In the genomic region with DNA sequence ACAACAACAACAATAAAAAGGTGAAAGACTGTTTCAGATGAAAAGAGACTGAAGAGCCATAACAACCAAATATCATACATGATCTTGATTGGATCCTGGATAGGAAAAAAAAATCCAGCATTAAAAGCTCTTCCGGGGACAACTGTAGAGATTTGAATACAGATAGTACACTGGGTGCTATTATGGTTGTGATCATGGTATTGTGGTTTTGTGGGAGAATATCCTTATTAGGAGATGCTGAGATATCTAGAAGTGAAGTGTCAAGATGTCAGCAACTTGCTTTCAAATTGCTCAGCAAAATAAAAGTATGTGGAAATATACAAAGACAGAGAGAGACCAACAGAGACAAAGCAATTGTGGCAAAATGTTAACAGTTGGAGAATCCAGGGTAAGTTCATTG, we compare ENCODE assay signal across 27 cellular contexts. TPM values are rescaled to one million over a fixed set of nuclear protein-coding genes. Genes with fewer than 3 reads are reported as not detected.
A peak's percentile ranks its signal among the peaks of the same experiment; 100 is the strongest.
DNase-seq lines count a peak whose midpoint lies in the region; ATAC-seq and TF ChIP-seq lines count a peak whose summit lies in the region.
"Had no signal": no experiment of that assay in that cellular context is flagged by ENCODE, and none has a peak within 500 bp of the region (broad histone marks: within the 10 kb centered on the region; RNA-seq: fewer than 3 reads in every experiment).

No MANE protein-coding gene starts in this region.

- H3F3A ChIP-seq in neural cell (ENCODE audit: insufficient read depth, low read length, poor library complexity, severe bottlenecking) (no peaks in the 10 kb centered on the region), MM.1S (ENCODE audit: insufficient read depth, low read length) (no peaks in the 10 kb centered on the region)

- H3K4me1 ChIP-seq in DND-41 (ENCODE audit: insufficient read depth, low read length) (peaks cover 10% of the 10 kb centered on the region), KMS-11 (ENCODE audit: low read depth, poor library complexity, severe bottlenecking) (peaks cover 99% of the 10 kb centered on the region), osteoblast (ENCODE audit: insufficient read depth, low read length) (no peaks in the 10 kb centered on the region), MM.1S (ENCODE audit: low read length) (no peaks in the 10 kb centered on the region)
- H3K4me1 ChIP-seq: heart left ventricle, vagina had no signal

- H3K9ac ChIP-seq in DND-41 (ENCODE audit: low read depth, low read length): no peak overlapping the region
- no peak overlapping the region; the same call in 1 of the 2 replicates for H3K9ac ChIP-seq in KMS-11
- no peak overlapping the region for H3K9ac ChIP-seq in neural cell (ENCODE audit: low read length)
- no peak overlapping the region for H3K9ac ChIP-seq in MM.1S (ENCODE audit: low read length)

- H3K36me3 ChIP-seq in DND-41 (ENCODE audit: insufficient read depth, low read length): no peaks in the 10 kb centered on the region
- no peaks in the 10 kb centered on the region for H3K36me3 ChIP-seq in KMS-11 (ENCODE audit: insufficient read depth)
- H3K36me3 ChIP-seq in neural cell (ENCODE audit: insufficient read depth, low read length): no peaks in the 10 kb centered on the region
- H3K36me3 ChIP-seq in osteoblast (ENCODE audit: insufficient read depth, low read length): no peaks in the 10 kb centered on the region
- H3K36me3 ChIP-seq in MM.1S (replicated peaks; ENCODE audit: insufficient read depth, low read length): no peaks in the 10 kb centered on the region
- H3K36me3 ChIP-seq: heart left ventricle, neutrophil, vagina had no signal

- no peak for TF ChIP-seq RAD21 in neural cell (conservative IDR thresholded peaks at IDR 0.05)

- H3K36me3 Mint-ChIP-seq in activated T-helper 2 cell treated with anti-CD3 and anti-CD28 coated beads, Interferon-gamma antibody, Interleukin-2, Interleukin-4, amounts not matched to agents 10 μg/mL and 5 μg/mL and 100 μg/mL, durations not matched to agents 14 hours and 24 hours and 36 hours (ENCODE audit: low read depth): no peaks in the 10 kb centered on the region
- H3K36me3 Mint-ChIP-seq: brain had no signal

- TF ChIP-seq EP300 in neural cell (conservative IDR thresholded peaks at IDR 0.05; ENCODE audit: poor library complexity, severe bottlenecking): peak; percentile 12

- H3K9me2 ChIP-seq in neural cell (ENCODE audit: insufficient read depth, low read length) (no peaks in the 10 kb centered on the region), MM.1S (replicated peaks; ENCODE audit: insufficient read depth, low read length) (no peaks in the 10 kb centered on the region)

- H3K27me3 ChIP-seq in DND-41 (ENCODE audit: insufficient read depth, low read length, poor library complexity) (no peaks in the 10 kb centered on the region), KMS-11 (ENCODE audit: insufficient read depth, low read depth) (no peaks in the 10 kb centered on the region), neural cell (ENCODE audit: insufficient read depth, low read depth, low read length) (no peaks in the 10 kb centered on the region), osteoblast (ENCODE audit: insufficient read depth, low read length) (peaks cover 5% of the 10 kb centered on the region), MM.1S (replicated peaks; ENCODE audit: insufficient read depth, low read length) (no peaks in the 10 kb centered on the region)
- H3K27me3 ChIP-seq: vagina had no signal

- peak; percentile 84 for ATAC-seq in DND-41 (ENCODE audit: insufficient read depth, low read depth)
- ATAC-seq: activated CD4-positive, CD25-positive, alpha-beta regulatory T cell treated with anti-CD3 and anti-CD28 coated beads, Interleukin-2, amount 50 U/mL, for 24 hours; heart left ventricle; Panc1 had no signal

- no peak for DNase-seq in DND-41
- DNase-seq in activated T-helper 2 cell treated with anti-CD3 and anti-CD28 coated beads, Interferon-gamma antibody, Interleukin-2, Interleukin-4, amounts not matched to agents 10 μg/mL and 5 μg/mL and 100 μg/mL, durations not matched to agents 14 hours and 24 hours and 36 hours (ENCODE audit: low spot score): no peak
- DNase-seq in occipital lobe (lab: John Stamatoyannopoulos, UW): no peak
- no peak for DNase-seq in osteoblast (ENCODE audit: insufficient read length, low spot score, missing footprints)
- DNase-seq in MM.1S: no peak
- DNase-seq: effector CD4-positive, alpha-beta T cell; H9; heart left ventricle; Karpas-422; NCI-H1694; NCI-H526 treated with DMSO at 0.1 percent for 48 hours; SIG-M5; stimulated activated CD4-positive, alpha-beta T cell treated with anti-CD3 and anti-CD28 coated beads, Interleukin-2, amount 100 ng/mL, for 24 hours had no signal

- H3K4me1 Mint-ChIP-seq in activated T-helper 2 cell treated with anti-CD3 and anti-CD28 coated beads, Interferon-gamma antibody, Interleukin-2, Interleukin-4, amounts not matched to agents 10 μg/mL and 5 μg/mL and 100 μg/mL, durations not matched to agents 14 hours and 24 hours and 36 hours (ENCODE audit: low read depth): peaks cover 69% of the 10 kb centered on the region

- no peaks in the 10 kb centered on the region for H3K9me3 Mint-ChIP-seq in activated T-helper 2 cell treated with anti-CD3 and anti-CD28 coated beads, Interferon-gamma antibody, Interleukin-2, Interleukin-4, amounts not matched to agents 10 μg/mL and 5 μg/mL and 100 μg/mL, durations not matched to agents 14 hours and 24 hours and 36 hours

- H3K9me3 ChIP-seq in DND-41 (ENCODE audit: insufficient read depth, low read length, severe bottlenecking): no peaks in the 10 kb centered on the region
- no peaks in the 10 kb centered on the region for H3K9me3 ChIP-seq in neural cell (ENCODE audit: low read length)
- no peaks in the 10 kb centered on the region for H3K9me3 ChIP-seq in osteoblast (ENCODE audit: low read depth, low read length)
- no peaks in the 10 kb centered on the region for H3K9me3 ChIP-seq in MM.1S (replicated peaks; ENCODE audit: insufficient read depth, low read length)
- H3K9me3 ChIP-seq: heart left ventricle, neutrophil, vagina had no signal

- no peak overlapping the region for H3K4me2 ChIP-seq in DND-41 (ENCODE audit: insufficient read depth, low read length)
- H3K4me2 ChIP-seq in KMS-11: peak overlapping the region; percentile 34
- no peak overlapping the region for H3K4me2 ChIP-seq in neural cell (ENCODE audit: low read length)
- no peak overlapping the region for H3K4me2 ChIP-seq in osteoblast (ENCODE audit: insufficient read depth, low read length)
- H3K4me2 ChIP-seq in MM.1S (ENCODE audit: low read depth, low read length): no peak overlapping the region
- H3K4me2 ChIP-seq: smooth muscle cell had no signal

- intact Hi-C loops in activated T-helper 2 cell treated with anti-CD3 and anti-CD28 coated beads, Interferon-gamma antibody, Interleukin-2, Interleukin-4, amounts not matched to agents 10 μg/mL and 5 μg/mL and 100 μg/mL, durations not matched to agents 14 hours and 24 hours and 36 hours (cut with micrococcal nuclease): no loop called here

- no peaks in the 10 kb centered on the region for H4K20me1 ChIP-seq in DND-41 (ENCODE audit: insufficient read depth, low read length)
- no peaks in the 10 kb centered on the region for H4K20me1 ChIP-seq in KMS-11 (ENCODE audit: insufficient read depth)
- no peaks in the 10 kb centered on the region for H4K20me1 ChIP-seq in neural cell (ENCODE audit: insufficient read depth)
- no peaks in the 10 kb centered on the region for H4K20me1 ChIP-seq in osteoblast (ENCODE audit: insufficient read depth, low read length)
- H4K20me1 ChIP-seq in MM.1S (ENCODE audit: insufficient read depth, low read length): no peaks in the 10 kb centered on the region

- H3K27ac Mint-ChIP-seq in activated T-helper 2 cell treated with anti-CD3 and anti-CD28 coated beads, Interferon-gamma antibody, Interleukin-2, Interleukin-4, amounts not matched to agents 10 μg/mL and 5 μg/mL and 100 μg/mL, durations not matched to agents 14 hours and 24 hours and 36 hours: peak overlapping the region; percentile 5
- H3K27ac Mint-ChIP-seq: brain, H9 had no signal

- H3K27me3 Mint-ChIP-seq in activated T-helper 2 cell treated with anti-CD3 and anti-CD28 coated beads, Interferon-gamma antibody, Interleukin-2, Interleukin-4, amounts not matched to agents 10 μg/mL and 5 μg/mL and 100 μg/mL, durations not matched to agents 14 hours and 24 hours and 36 hours (ENCODE audit: low read depth): peaks cover 35% of the 10 kb centered on the region

- H3K27ac ChIP-seq in DND-41 (ENCODE audit: low read length) (no peak overlapping the region), KMS-11 (peak overlapping the region; percentile 64), neural cell (ENCODE audit: low read length) (no peak overlapping the region), osteoblast (ENCODE audit: low read depth, low read length) (no peak overlapping the region), MM.1S (ENCODE audit: low read length) (no peak overlapping the region)
- H3K27ac ChIP-seq: C4-2B, heart left ventricle, neutrophil, vagina had no signal

- H2AFZ ChIP-seq in DND-41 (ENCODE audit: low read depth, low read length) (no peak overlapping the region), KMS-11 (ENCODE audit: low read depth) (no peak overlapping the region), neural cell (ENCODE audit: low read depth, low read length) (no peak overlapping the region), osteoblast (ENCODE audit: low read length) (no peak overlapping the region), MM.1S (ENCODE audit: low read length) (no peak overlapping the region)

- H3K79me2 ChIP-seq in DND-41 (ENCODE audit: insufficient read depth, low read length) (no peaks in the 10 kb centered on the region), KMS-11 (ENCODE audit: insufficient read depth, low read depth) (no peaks in the 10 kb centered on the region), neural cell (replicated peaks; ENCODE audit: insufficient read depth, low read length) (no peaks in the 10 kb centered on the region), osteoblast (ENCODE audit: insufficient read depth, low read length) (no peaks in the 10 kb centered on the region), MM.1S (ENCODE audit: low read length) (no peaks in the 10 kb centered on the region)

- H3K4me3 Mint-ChIP-seq in activated T-helper 2 cell treated with anti-CD3 and anti-CD28 coated beads, Interferon-gamma antibody, Interleukin-2, Interleukin-4, amounts not matched to agents 10 μg/mL and 5 μg/mL and 100 μg/mL, durations not matched to agents 14 hours and 24 hours and 36 hours (ENCODE audit: low read depth): no peak overlapping the region
- H3K4me3 Mint-ChIP-seq: brain, H9 had no signal

- TF ChIP-seq CTCF in DND-41 (IDR thresholded peaks at IDR 0.05; ENCODE audit: borderline replicate concordance, extremely low read depth, low read length, poor library complexity, severe bottlenecking) (no peak), KMS-11 (conservative IDR thresholded peaks at IDR 0.05; ENCODE audit: low read depth, low read length) (no peak), neural cell (IDR thresholded peaks at IDR 0.05; ENCODE audit: poor library complexity, severe bottlenecking) (no peak), osteoblast (IDR thresholded peaks at IDR 0.05; ENCODE audit: extremely low read depth, low read depth, low read length) (no peak), MM.1S (IDR thresholded peaks at IDR 0.05; ENCODE audit: low read length) (no peak)

- H3K4me3 ChIP-seq in DND-41 (ENCODE audit: low read depth in 1 of 2, low read length in 2 of 2) (no peak overlapping the region), KMS-11 (IDR thresholded peaks at IDR 0.05; ENCODE audit: insufficient read depth, low read depth, low read length) (no peak overlapping the region), neural cell (ENCODE audit: low read length) (no peak overlapping the region), osteoblast (ENCODE audit: insufficient read depth, low read length) (no peak overlapping the region), MM.1S (ENCODE audit: low read length) (no peak overlapping the region)
- H3K4me3 ChIP-seq: heart left ventricle, smooth muscle cell, vagina had no signal

RNA-seq across cellular contexts. Expression of a gene that starts 15.5 kb away (rescaled TPM):
- not detected in 2 replicates for total RNA-seq in activated T-helper 2 cell treated with anti-CD3 and anti-CD28 coated beads, Interferon-gamma antibody, Interleukin-2, Interleukin-4, amounts not matched to agents 10 μg/mL and 5 μg/mL and 100 μg/mL, durations not matched to agents 14 hours and 24 hours and 36 hours
- not detected in 2 replicates for polyA plus RNA-seq in neural cell
- not detected in 2 replicates for polyA minus RNA-seq in neural cell
- not detected for total RNA-seq in occipital lobe
- total RNA-seq in osteoblast: not detected in 2 replicates
- total RNA-seq: chondrocyte, epithelial cell of proximal tubule, H9, heart left ventricle, lung microvascular endothelial cell, smooth muscle cell, vagina had no signal
- polyA plus RNA-seq: adipose tissue, heart left ventricle, smooth muscle cell, thymus had no signal

RNA-seq across cellular contexts. Expression of a gene that starts 55.4 kb away (rescaled TPM):
- 0.57 and 0.78 TPM in 2 replicates for total RNA-seq in activated T-helper 2 cell treated with anti-CD3 and anti-CD28 coated beads, Interferon-gamma antibody, Interleukin-2, Interleukin-4, amounts not matched to agents 10 μg/mL and 5 μg/mL and 100 μg/mL, durations not matched to agents 14 hours and 24 hours and 36 hours
- polyA plus RNA-seq in neural cell: not detected in 2 replicates
- not detected in 2 replicates for polyA minus RNA-seq in neural cell
- not detected for total RNA-seq in occipital lobe
- total RNA-seq in osteoblast: not detected in 2 replicates
- total RNA-seq: chondrocyte, epithelial cell of proximal tubule, H9, lung microvascular endothelial cell, smooth muscle cell had no signal
- polyA plus RNA-seq: smooth muscle cell had no signal

RNA-seq across cellular contexts. Expression of a gene that starts 56.9 kb away (rescaled TPM):
- total RNA-seq in activated T-helper 2 cell treated with anti-CD3 and anti-CD28 coated beads, Interferon-gamma antibody, Interleukin-2, Interleukin-4, amounts not matched to agents 10 μg/mL and 5 μg/mL and 100 μg/mL, durations not matched to agents 14 hours and 24 hours and 36 hours: 0.32 and 0.96 TPM in 2 replicates
- 37.7 and 73.3 TPM in 2 replicates for polyA plus RNA-seq in neural cell
- polyA minus RNA-seq in neural cell: 13.2 and 15.1 TPM in 2 replicates
- total RNA-seq in occipital lobe: 32.4 TPM
- total RNA-seq in osteoblast: not detected in 2 replicates

Comparison
In these comparisons a context has a peak if more than half of its experiments do, and no peak if none do; other contexts are left out.
1. RNA of a gene that starts 56.9 kb away (total RNA-seq): 32.4 TPM in occipital lobe (single experiment); 0.32 to 0.96 TPM in activated T-helper 2 cell treated with anti-CD3 and anti-CD28 coated beads, Interferon-gamma antibody, Interleukin-2, Interleukin-4, amounts not matched to agents 10 μg/mL and 5 μg/mL and 100 μg/mL, durations not matched to agents 14 hours and 24 hours and 36 hours and not detected in osteoblast; every median in the first group is over 10 times any median in the second.